In genomic region chr9:113857875-113858274, GRCh38 we compare ENCODE assay signal across 12 cellular contexts. TPM values are rescaled to one million over a fixed set of nuclear protein-coding genes. Genes with fewer than 3 reads are reported as not detected.
DNase-seq lines count a peak whose midpoint lies in the region; ATAC-seq and TF ChIP-seq lines count a peak whose summit lies in the region.
"Had no signal": no experiment of that assay in that cellular context is flagged by ENCODE, and none has a peak within 500 bp of the region (broad histone marks: within the 10 kb centered on the region; RNA-seq: fewer than 3 reads in every experiment).

No MANE protein-coding gene starts in this region.

- H2BK5ac ChIP-seq in H9 (ENCODE audit: insufficient read length, low read length) = no peak overlapping the region

- H3K36me3 Mint-ChIP-seq in Calu3 (ENCODE audit: insufficient read depth, unreplicated experiment) = no peaks in the 10 kb centered on the region
- H3K36me3 Mint-ChIP-seq in H9 (ENCODE audit: insufficient read depth in 1 of 3, low read depth in 3 of 3) = no peaks in the 10 kb centered on the region

- H3K79me2 ChIP-seq in H9 (ENCODE audit: insufficient read depth, low read length) = no peaks in the 10 kb centered on the region

- H4K8ac ChIP-seq in H9 (replicated peaks; ENCODE audit: insufficient read length, low read depth, low read length) = no peak overlapping the region

- no peak overlapping the region for H4K5ac ChIP-seq in H9 (ENCODE audit: insufficient read length, low read depth, low read length)

- no peaks in the 10 kb centered on the region for H4K20me1 ChIP-seq in H9 (ENCODE audit: control insufficient read depth, insufficient read depth, insufficient read length)

- no peak overlapping the region for H2BK20ac ChIP-seq in H9 (ENCODE audit: low read depth, low read length, poor library complexity, severe bottlenecking)

- H3K4me3 Mint-ChIP-seq in Calu3 (ENCODE audit: low read depth, unreplicated experiment) (no peak overlapping the region), H9 (no peak overlapping the region)

- no peaks in the 10 kb centered on the region for H3K9me3 Mint-ChIP-seq in Calu3 (ENCODE audit: low read depth, unreplicated experiment)
- no peaks in the 10 kb centered on the region for H3K9me3 Mint-ChIP-seq in H9

- H3K4me1 ChIP-seq in H9 (ENCODE audit: insufficient read depth, low read length) = no peaks in the 10 kb centered on the region

- no peak overlapping the region for H2AK5ac ChIP-seq in H9 (ENCODE audit: insufficient read length, low read length)

- H3K18ac ChIP-seq in H9 (ENCODE audit: insufficient read length, low read depth, low read length) = no peak overlapping the region

- no peak overlapping the region for H2BK120ac ChIP-seq in H9 (ENCODE audit: low read depth, low read length, poor library complexity, severe bottlenecking)

- H3K27ac ChIP-seq in H9 (ENCODE audit: insufficient read length, low read depth, low read length) = no peak overlapping the region
- H3K27ac ChIP-seq: C4-2B, neutrophil had no signal

- ATAC-seq in GM21526 (IDR thresholded peaks at IDR 0.05; ENCODE audit: low FRiP score, unreplicated experiment) (peak; percentile 87), GM21717 (IDR thresholded peaks at IDR 0.05; ENCODE audit: unreplicated experiment) (no peak)
- ATAC-seq: left lobe of liver had no signal

- no peak overlapping the region for H3K56ac ChIP-seq in H9 (ENCODE audit: insufficient read length, low read depth, low read length)

- H2BK12ac ChIP-seq in H9 (ENCODE audit: insufficient read length, low read depth, low read length) = no peak overlapping the region

- no peak overlapping the region for H2BK15ac ChIP-seq in H9 (ENCODE audit: low read depth, low read length)

- H3K27ac Mint-ChIP-seq in Calu3 (ENCODE audit: unreplicated experiment) (no peak overlapping the region), H9 (no peak overlapping the region)

- H3K23me2 ChIP-seq in H9 (ENCODE audit: insufficient read length, low read depth, low read length, poor library complexity, severe bottlenecking) = no peaks in the 10 kb centered on the region

- no peak overlapping the region for H2AFZ ChIP-seq in H9 (ENCODE audit: low read length)

- H3K27me3 ChIP-seq in H9 (ENCODE audit: insufficient read depth, low read length) = no peaks in the 10 kb centered on the region
- H3K27me3 ChIP-seq: neutrophil had no signal

- H3K4ac ChIP-seq in H9 (ENCODE audit: low read depth, low read length) = no peak overlapping the region

- DNase-seq in GM12864 (ENCODE audit: low read depth) (peak; percentile 4), NOMO-1 treated with DMSO at 0.1 percent for 48 hours (lab: John Stamatoyannopoulos, UW; ENCODE audit: unreplicated experiment) (peak; percentile 83), iPS-NIHi11 (ENCODE audit: low spot score) (peak; percentile 23), Calu3 (no peak), GM19238 (ENCODE audit: insufficient read length, low spot score) (no peak), H9 (no peak)
- DNase-seq: NCI-H1105 treated with DMSO at 0.1 percent for 48 hours had no signal

- no TSS peak for BruUV-seq in Calu3 (replicated peaks; lab: Mats Ljungman, UMichigan)

- no peak overlapping the region for H3K23ac ChIP-seq in H9 (ENCODE audit: insufficient read length, low read depth, low read length)

- no peak overlapping the region for H3T11ph ChIP-seq in H9 (ENCODE audit: low read length)

- no peaks in the 10 kb centered on the region for H3K9me3 ChIP-seq in H9 (ENCODE audit: control insufficient read depth, low read depth, low read length)
- H3K9me3 ChIP-seq: neutrophil had no signal

- H3K9ac ChIP-seq in H9 (ENCODE audit: extremely low read depth, insufficient read length, low read length) = no peak overlapping the region

- H3K14ac ChIP-seq in H9 (ENCODE audit: insufficient read depth, low read length) = no peak overlapping the region

- no peak overlapping the region for H4K91ac ChIP-seq in H9 (ENCODE audit: insufficient read length, low read depth, low read length)

- WGBS in H9 (ENCODE audit: extremely low coverage, insufficient read length, low lambda C conversion rate) = no CpG with 5 or more reads among the region's 4 CpGs

- intact Hi-C loops in Calu3 (cut with micrococcal nuclease; ENCODE audit: unreplicated experiment) = no loop called here

- no peak overlapping the region for H3K4me3 ChIP-seq in GM12864 (ENCODE audit: low read depth, low read length)

- no peaks in the 10 kb centered on the region for H3K79me1 ChIP-seq in H9 (ENCODE audit: insufficient read depth, low read depth, low read length, poor library complexity, severe bottlenecking)

- H3K4me1 Mint-ChIP-seq in Calu3 (ENCODE audit: low read depth, unreplicated experiment) = no peaks in the 10 kb centered on the region
- H3K4me1 Mint-ChIP-seq in H9 = peaks cover 15 to 16% of the 10 kb centered on the region in 2 experiments

- peaks cover 8% of the 10 kb centered on the region for H3K27me3 Mint-ChIP-seq in Calu3 (ENCODE audit: unreplicated experiment)
- H3K27me3 Mint-ChIP-seq in H9 (ENCODE audit: low read depth) = peaks cover 10% of the 10 kb centered on the region

- CTCF ChIA-PET in Calu3 (lab: Charles Lee) = interaction anchor here (0.6 kb wide), 1 partner anchor 758 kb away, joined by 3 read pairs; no protein-coding TSS in a partner anchor

- no peak overlapping the region for H3K4me2 ChIP-seq in H9 (ENCODE audit: insufficient read depth, insufficient read length, low read length)

- TF ChIP-seq CTCF in GM12864 (IDR thresholded peaks at IDR 0.05; ENCODE audit: low read depth, low read length, missing control alignments) = no peak
- TF ChIP-seq CTCF in Calu3 (IDR thresholded peaks at IDR 0.05; ENCODE audit: unreplicated experiment) = no peak
- no peak for TF ChIP-seq CTCF in H9 (conservative IDR thresholded peaks at IDR 0.05)

RNA-seq across cellular contexts. Expression of gene ZNF618, which starts 18.2 kb away (rescaled TPM):
- total RNA-seq in Calu3 (2022) (18.0 and 20.3 TPM in 2 replicates), H9 (2021) (13.6 and 16.3 TPM in 2 replicates)

Comparison
In these comparisons a context has a peak if more than half of its experiments do, and no peak if none do; other contexts are left out.
1. DNase-seq: peak in GM12864 (single experiment), NOMO-1 treated with DMSO at 0.1 percent for 48 hours (single experiment) and iPS-NIHi11 (single experiment); none in Calu3 (single experiment), GM19238 (single experiment) and H9 (single experiment).